ENCODE assay signal across 5 cellular contexts in the genomic region with DNA sequence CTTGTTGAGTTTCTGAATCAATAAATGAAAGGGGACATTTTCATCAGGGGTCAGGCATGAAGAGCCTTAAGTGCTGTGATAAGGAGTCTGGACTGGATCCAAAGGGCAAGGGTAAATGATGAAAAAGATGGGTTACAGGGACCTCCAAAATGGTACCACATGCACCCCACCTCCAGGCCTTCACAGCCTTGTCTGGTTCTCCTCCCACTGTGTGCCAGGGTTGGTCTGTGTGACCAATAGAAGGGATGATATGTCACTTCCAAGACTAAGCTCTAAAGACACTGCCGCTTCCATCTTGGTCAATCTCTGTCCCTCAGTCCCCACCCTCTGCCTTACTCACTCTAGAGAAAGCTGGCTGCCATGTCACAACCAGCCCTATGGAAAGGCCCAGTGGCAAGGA.
"Had no signal": no experiment of that assay in that cellular context is flagged by ENCODE, and none has a peak within 500 bp of the region (broad histone marks: within the 10 kb centered on the region; RNA-seq: fewer than 3 reads in every experiment).

No MANE protein-coding gene starts in this region.

- DNase-seq: HFFc6, KBM-7 had no signal

- H3K27ac ChIP-seq: HL-60 had no signal

- H3K4me2 ChIP-seq: GM23338 had no signal

- H2AFZ ChIP-seq: GM23338 had no signal

- H3K4me1 ChIP-seq: HAP-1 had no signal

- H3K9me3 ChIP-seq: HAP-1 had no signal

- H3K36me3 ChIP-seq: HAP-1 had no signal

- H3K4me3 ChIP-seq: GM23338, HAP-1 had no signal
